1 cellular context compared by ENCODE assay signal in genomic region chr17:20930065-20930760, GRCh38.
TF ChIP-seq lines count a peak whose summit lies in the region.

No MANE protein-coding gene starts in this region.

TF ChIP-seq in SK-N-SH treated with all-trans-retinoic acid at 6 μM for 48 hours, 23 proteins besides CTCF, POLR2A, EP300 and RAD21 (continued from another document):
- no peak for TF ChIP-seq CREB5 (CRISPR knock-in tag; IDR thresholded peaks at IDR 0.05; ENCODE audit: low read depth)
- TF ChIP-seq CSRNP3 (CRISPR knock-in tag; IDR thresholded peaks at IDR 0.05): no peak
- TF ChIP-seq TCF4 (CRISPR knock-in tag; IDR thresholded peaks at IDR 0.05; ENCODE audit: borderline replicate concordance): no peak
- TF ChIP-seq ZFP30 (CRISPR knock-in tag; IDR thresholded peaks at IDR 0.05): no peak
- TF ChIP-seq ZFP3 (CRISPR knock-in tag; IDR thresholded peaks at IDR 0.05): no peak
